In genomic region chr15:48283361-48284157, GRCh38 we compare ENCODE assay signal across 19 cellular contexts. TPM values are rescaled to one million over a fixed set of nuclear protein-coding genes. Genes with fewer than 3 reads are reported as not detected.
DNase-seq lines count a peak whose midpoint lies in the region; ATAC-seq, FAIRE-seq and TF ChIP-seq lines count a peak whose summit lies in the region.
"Had no signal": no experiment of that assay in that cellular context is flagged by ENCODE, and none has a peak within 500 bp of the region (broad histone marks: within the 10 kb centered on the region; RNA-seq: fewer than 3 reads in every experiment).

No MANE protein-coding gene starts in this region.

- H3K4me1 ChIP-seq in heart left ventricle: peaks cover 0 to 22% (median 0%) of the 10 kb centered on the region in 12 donors
- no peaks in the 10 kb centered on the region for H3K4me1 ChIP-seq in right atrium auricular region
- H3K4me1 ChIP-seq in astrocyte (ENCODE audit: insufficient read depth, low read length): peaks cover 3% of the 10 kb centered on the region
- no peaks in the 10 kb centered on the region for H3K4me1 ChIP-seq in HepG2 (ENCODE audit: insufficient read depth, low read length)
- peaks cover 7% of the 10 kb centered on the region for H3K4me1 ChIP-seq in PC-3 (ENCODE audit: insufficient read depth, low read length)

- H3K4me3 ChIP-seq in heart left ventricle (no peak overlapping the region), right atrium auricular region (no peak overlapping the region), astrocyte (ENCODE audit: insufficient read depth, low read depth, low read length) (no peak overlapping the region), HepG2 (replicated peaks in 1 of 3; ENCODE audit: insufficient read depth in 1 of 3, low read depth in 2 of 3, low read length in 3 of 3) (no peak overlapping the region), PC-3 (ENCODE audit: low read length) (no peak overlapping the region)
- H3K4me3 ChIP-seq: PC-9 had no signal

- no peaks in the 10 kb centered on the region for H3K79me2 ChIP-seq in astrocyte (ENCODE audit: insufficient read depth, low read length)
- H3K79me2 ChIP-seq in HepG2 (ENCODE audit: insufficient read depth, low read length): no peaks in the 10 kb centered on the region
- no peaks in the 10 kb centered on the region for H3K79me2 ChIP-seq in PC-3 (ENCODE audit: low read length)

- no peaks in the 10 kb centered on the region for H4K20me1 ChIP-seq in astrocyte (ENCODE audit: insufficient read depth, low read length)
- no peaks in the 10 kb centered on the region for H4K20me1 ChIP-seq in HepG2 (ENCODE audit: insufficient read depth, low read length)
- H4K20me1 ChIP-seq in PC-3 (ENCODE audit: low read length): no peaks in the 10 kb centered on the region

- ATAC-seq in heart left ventricle (peak in 3 of 4 donors; percentile 62 to 86 (median 70)), HepG2 (no peak), PC-3 (no peak)
- ATAC-seq in natural killer cell treated with Interleukin-12 subunit alpha and Interleukin-12 subunit beta and Interleukin-15 and Interleukin-18, amount 100 ng/mL, for 72 hours: no peak

- H3K4me1 Mint-ChIP-seq in astrocyte (ENCODE audit: low read depth, unreplicated experiment): peaks cover 2% of the 10 kb centered on the region
- peaks cover 0 to 6% of the 10 kb centered on the region in 2 donors for H3K4me1 Mint-ChIP-seq in natural killer cell treated with Interleukin-12 subunit alpha and Interleukin-12 subunit beta and Interleukin-15 and Interleukin-18, amount 100 ng/mL, for 72 hours (ENCODE audit: low read depth in 2 of 2)

- CTCF ChIA-PET in HepG2 (lab: Yijun Ruan, JAX; ENCODE audit: low intra/inter-chr PET ratio, low total read pairs): no interaction called here
- CTCF ChIA-PET in PC-3 (lab: Charles Lee): no interaction called here

- DNase-seq in heart left ventricle: no peak
- no peak for DNase-seq in right atrium auricular region (ENCODE audit: low spot score)
- DNase-seq in astrocyte (ENCODE audit: low read depth): peak; percentile 27
- peak; percentile 33 for DNase-seq in HepG2 (ENCODE audit: low spot score)
- DNase-seq in urothelium cell line (ENCODE audit: low spot score): no peak
- no peak for DNase-seq in activated CD4-positive, alpha-beta T cell treated with anti-CD3 and anti-CD28 coated beads for 1 hour
- no peak for DNase-seq in PC-3
- no peak for DNase-seq in natural killer cell treated with Interleukin-12 subunit alpha and Interleukin-12 subunit beta and Interleukin-15 and Interleukin-18, amount 100 ng/mL, for 72 hours (ENCODE audit: low spot score)
- DNase-seq: activated CD4-positive, alpha-beta T cell treated with anti-CD3 and anti-CD28 coated beads for 48 hours; activated effector memory CD4-positive, alpha-beta T cell treated with Interleukin-2 at 50 U/mL for 16 hours; amniotic stem cell; CD4-positive, alpha-beta memory T cell; DND-41; hypothalamus; NCI-H1436; PC-9; SK-N-SH had no signal

- TF ChIP-seq RAD21 in HepG2 (CRISPR knock-in tag; IDR thresholded peaks at IDR 0.05): no peak

- TF ChIP-seq CTCF in heart left ventricle (IDR thresholded peaks at IDR 0.05): no peak
- no peak for TF ChIP-seq CTCF in right atrium auricular region (IDR thresholded peaks at IDR 0.05)
- no peak for TF ChIP-seq CTCF in astrocyte (IDR thresholded peaks at IDR 0.05; ENCODE audit: insufficient read depth, low read depth, low read length)
- no peak for TF ChIP-seq CTCF in HepG2 (CRISPR knock-in tag; IDR thresholded peaks at IDR 0.05)
- TF ChIP-seq CTCF in PC-3 (conservative IDR thresholded peaks at IDR 0.05; ENCODE audit: low read depth, low read length): no peak

- no peaks in the 10 kb centered on the region for H3K27me3 Mint-ChIP-seq in astrocyte (ENCODE audit: low read depth, unreplicated experiment)
- peaks cover 13 to 19% of the 10 kb centered on the region in 2 donors for H3K27me3 Mint-ChIP-seq in natural killer cell treated with Interleukin-12 subunit alpha and Interleukin-12 subunit beta and Interleukin-15 and Interleukin-18, amount 100 ng/mL, for 72 hours
- H3K27me3 Mint-ChIP-seq: stimulated activated naive CD8-positive, alpha-beta T cell treated with anti-CD3 and anti-CD28 coated beads, Interleukin-15, Interleukin-2, amounts not matched to agents 100 ng/mL and 50 ng/mL, for 24 hours had no signal

- BruUV-seq in HepG2 (replicated peaks; lab: Mats Ljungman, UMichigan): no TSS peak
- BruUV-seq in PC-3 (replicated peaks; lab: Mats Ljungman, UMichigan): no TSS peak

- no peaks in the 10 kb centered on the region for H3K36me3 ChIP-seq in heart left ventricle
- no peaks in the 10 kb centered on the region for H3K36me3 ChIP-seq in right atrium auricular region
- H3K36me3 ChIP-seq in astrocyte (ENCODE audit: insufficient read depth, low read length): no peaks in the 10 kb centered on the region
- no peaks in the 10 kb centered on the region for H3K36me3 ChIP-seq in HepG2 (replicated peaks in 1 of 2; ENCODE audit: control insufficient read depth in 1 of 2, insufficient read depth in 2 of 2, low read length in 2 of 2)
- no peaks in the 10 kb centered on the region for H3K36me3 ChIP-seq in PC-3 (ENCODE audit: low read depth, low read length)

- POLR2A ChIA-PET in HepG2 (lab: Yijun Ruan, JAX): no interaction called here
- POLR2A ChIA-PET in PC-3 (lab: Charles Lee; ENCODE audit: unreplicated experiment): no interaction called here

- H3F3A ChIP-seq in PC-3 (ENCODE audit: low read length, unreplicated experiment): no peaks in the 10 kb centered on the region

- H3K27me3 ChIP-seq in heart left ventricle (peaks cover 0 to 3% (median 0%) of the 10 kb centered on the region in 9 donors), right atrium auricular region (no peaks in the 10 kb centered on the region), astrocyte (ENCODE audit: insufficient read depth, low read length) (no peaks in the 10 kb centered on the region), HepG2 (ENCODE audit: control insufficient read depth in 1 of 2, insufficient read depth in 2 of 2, low read length in 2 of 2) (no peaks in the 10 kb centered on the region), PC-3 (ENCODE audit: low read length) (peaks cover 6% of the 10 kb centered on the region; the same call in 1 of the 2 replicates)

- no peak for TF ChIP-seq EP300 in HepG2 (IDR thresholded peaks at IDR 0.05; ENCODE audit: low read depth in 2 of 2, low read length in 2 of 2)
- no peak for TF ChIP-seq EP300 in HepG2 (CRISPR knock-in tag; IDR thresholded peaks at IDR 0.05; ENCODE audit: borderline replicate concordance)

- H3K9me3 ChIP-seq in heart left ventricle (no peaks in the 10 kb centered on the region), right atrium auricular region (no peaks in the 10 kb centered on the region), astrocyte (ENCODE audit: insufficient read depth, low read depth, low read length) (no peaks in the 10 kb centered on the region), HepG2 (ENCODE audit: low read length) (no peaks in the 10 kb centered on the region), PC-3 (ENCODE audit: low read length) (no peaks in the 10 kb centered on the region)
- H3K9me3 ChIP-seq: SK-N-SH had no signal

- H3K4me3 Mint-ChIP-seq in astrocyte (ENCODE audit: unreplicated experiment): no peak overlapping the region
- H3K4me3 Mint-ChIP-seq in natural killer cell treated with Interleukin-12 subunit alpha and Interleukin-12 subunit beta and Interleukin-15 and Interleukin-18, amount 100 ng/mL, for 72 hours: no peak overlapping the region
- H3K4me3 Mint-ChIP-seq: CD4-positive, alpha-beta memory T cell; stimulated activated naive CD8-positive, alpha-beta T cell treated with anti-CD3 and anti-CD28 coated beads, Interleukin-15, Interleukin-2, amounts not matched to agents 100 ng/mL and 50 ng/mL, for 24 hours had no signal

- H3K9ac ChIP-seq in astrocyte (ENCODE audit: low read length) (no peak overlapping the region), HepG2 (ENCODE audit: insufficient read depth, low read depth, low read length) (no peak overlapping the region), PC-3 (ENCODE audit: low read length) (no peak overlapping the region)
- H3K9ac ChIP-seq: SK-N-SH had no signal

- H3K9me2 ChIP-seq in PC-3 (replicated peaks; ENCODE audit: low read length): no peaks in the 10 kb centered on the region
- H3K9me2 ChIP-seq: SK-N-SH had no signal

- H2AFZ ChIP-seq in astrocyte (ENCODE audit: low read depth, low read length) (no peak overlapping the region), HepG2 (ENCODE audit: low read length) (no peak overlapping the region), PC-3 (ENCODE audit: low read length) (no peak overlapping the region)
- H2AFZ ChIP-seq: PC-9 had no signal

- in situ Hi-C loops in HepG2 (cut with HindIII; ENCODE audit: extremely low pct_ligation_motif_present, low pct_unique_long_range_greater_than_20kb): loop anchor here (10.0 to 25.0 kb wide), 2 partner anchors 169 to 1096 kb away; no protein-coding TSS in a partner anchor

- no peaks in the 10 kb centered on the region for H3K9me3 Mint-ChIP-seq in astrocyte (ENCODE audit: unreplicated experiment)
- H3K9me3 Mint-ChIP-seq in natural killer cell treated with Interleukin-12 subunit alpha and Interleukin-12 subunit beta and Interleukin-15 and Interleukin-18, amount 100 ng/mL, for 72 hours: no peaks in the 10 kb centered on the region
- H3K9me3 Mint-ChIP-seq: stimulated activated naive CD8-positive, alpha-beta T cell treated with anti-CD3 and anti-CD28 coated beads, Interleukin-15, Interleukin-2, amounts not matched to agents 100 ng/mL and 50 ng/mL, for 24 hours had no signal

- FAIRE-seq in astrocyte (lab: Jason Lieb, UNC) (no peak), HepG2 (lab: Jason Lieb, UNC) (no peak), urothelium cell line (lab: Jason Lieb, UNC) (no peak)
- FAIRE-seq: keratinocyte had no signal

- intact Hi-C loops in heart left ventricle (cut with DNase I) (loop anchor here in 8 of 10 donors (2.0 to 10.0 kb wide), 7 partner anchors 169 to 1089 kb away; no protein-coding TSS in a partner anchor), HepG2 (cut with micrococcal nuclease; ENCODE audit: unreplicated experiment) (no loop called here), PC-3 (cut with micrococcal nuclease) (no loop called here)

- 42 to 49% (median 42%) methylated on average over 6 of the region's 6 CpGs for WGBS in heart left ventricle, 4 donors
- WGBS in HepG2 (ENCODE audit: low lambda C conversion rate): 12% methylated on average over 6 of the region's 6 CpGs

- TF ChIP-seq POLR2A in heart left ventricle (IDR thresholded peaks at IDR 0.05): no peak
- no peak for TF ChIP-seq POLR2A in HepG2 (IDR thresholded peaks at IDR 0.05; ENCODE audit: insufficient read depth in 1 of 2, low read depth in 2 of 2, low read length in 2 of 2)

- H3K27ac Mint-ChIP-seq in astrocyte (ENCODE audit: unreplicated experiment): no peak overlapping the region
- no peak overlapping the region for H3K27ac Mint-ChIP-seq in natural killer cell treated with Interleukin-12 subunit alpha and Interleukin-12 subunit beta and Interleukin-15 and Interleukin-18, amount 100 ng/mL, for 72 hours
- H3K27ac Mint-ChIP-seq: stimulated activated naive CD8-positive, alpha-beta T cell treated with anti-CD3 and anti-CD28 coated beads, Interleukin-15, Interleukin-2, amounts not matched to agents 100 ng/mL and 50 ng/mL, for 24 hours had no signal

- H3K27ac ChIP-seq in heart left ventricle: no peak overlapping the region
- peak overlapping the region in 1 of 2 donors; percentile 1 for H3K27ac ChIP-seq in right atrium auricular region
- H3K27ac ChIP-seq in astrocyte (ENCODE audit: low read depth, low read length): no peak overlapping the region
- no peak overlapping the region for H3K27ac ChIP-seq in HepG2 (ENCODE audit: extremely low read length, insufficient read depth, low read length)
- H3K27ac ChIP-seq in PC-3 (ENCODE audit: low read length): no peak overlapping the region
- H3K27ac ChIP-seq: PC-9 had no signal

- H3K36me3 Mint-ChIP-seq in astrocyte (ENCODE audit: low read depth, unreplicated experiment): no peaks in the 10 kb centered on the region
- H3K36me3 Mint-ChIP-seq in natural killer cell treated with Interleukin-12 subunit alpha and Interleukin-12 subunit beta and Interleukin-15 and Interleukin-18, amount 100 ng/mL, for 72 hours: no peaks in the 10 kb centered on the region
- H3K36me3 Mint-ChIP-seq: CD4-positive, alpha-beta memory T cell had no signal

- H3K4me2 ChIP-seq in astrocyte (ENCODE audit: low read length) (no peak overlapping the region), HepG2 (ENCODE audit: low read depth, low read length) (no peak overlapping the region), PC-3 (ENCODE audit: low read length) (no peak overlapping the region)
- H3K4me2 ChIP-seq: PC-9, SK-N-SH had no signal

RNA-seq across cellular contexts. Expression of gene DUT, which starts 47.7 kb away (rescaled TPM):
- total RNA-seq in heart left ventricle (10 to 100 TPM; 50.9 to 79.9 (median 62.6) TPM), right atrium auricular region (100 to 1,000 TPM in 1 of 2 donors, 10 to 100 TPM in 1; 64.5 to 109 TPM), astrocyte (41.4 and 45.8 TPM in 2 replicates), HepG2 (2016; rRNA removed; fragmentation: Illumina TruSeq; extraction: Trizol) (131 and 133 TPM in 2 replicates), PC-3 (2014; rRNA removed) (76.9 and 85.2 TPM in 2 replicates)
- polyA plus RNA-seq in heart left ventricle (10 to 100 TPM; 44.0 to 45.4 TPM), HepG2 (2011; rRNA removed) (27.8 and 36.7 TPM in 2 replicates)
- total RNA-seq in HepG2 (2016; cell fraction: cytosol; rRNA removed; fragmentation: Illumina TruSeq; extraction: Trizol; ENCODE audit: low read depth): 31.3 and 34.5 TPM in 2 replicates
- total RNA-seq in HepG2 (2016; cell fraction: insoluble cytoplasmic fraction; rRNA removed; fragmentation: Illumina TruSeq; extraction: Trizol): 126 and 131 TPM in 2 replicates
- total RNA-seq in HepG2 (2016; cell fraction: membrane; rRNA removed; fragmentation: Illumina TruSeq; extraction: Trizol): 44.9 and 49.3 TPM in 2 replicates
- 51.1 and 57.3 TPM in 2 replicates for total RNA-seq in HepG2 (2016; cell fraction: nucleus; rRNA removed; fragmentation: Illumina TruSeq; extraction: Trizol)
- polyA plus RNA-seq in HepG2 (2011; cell fraction: cytosol; rRNA removed): 24.2 and 29.8 TPM in 2 replicates
- 27.8 and 32.2 TPM in 2 replicates for polyA plus RNA-seq in HepG2 (2011; cell fraction: nucleus; rRNA removed)
- 29.9 and 67.3 TPM in 2 replicates for polyA plus RNA-seq in HepG2 (2012)
- polyA plus RNA-seq in HepG2 (2016; cell fraction: cytosol; fragmentation: Illumina TruSeq; extraction: Trizol; ENCODE audit: low read depth): 35.0 and 42.7 TPM in 2 replicates
- 145 and 152 TPM in 2 replicates for polyA plus RNA-seq in HepG2 (2016; cell fraction: insoluble cytoplasmic fraction; fragmentation: Illumina TruSeq; extraction: Trizol; ENCODE audit: low read depth)
- polyA plus RNA-seq in HepG2 (2016; cell fraction: membrane; fragmentation: Illumina TruSeq; extraction: Trizol; ENCODE audit: low read depth): 45.2 and 48.1 TPM in 2 replicates
- polyA plus RNA-seq in HepG2 (2016; cell fraction: nucleus; fragmentation: Illumina TruSeq; extraction: Trizol; ENCODE audit: insufficient read depth, low read depth): 104 and 112 TPM in 2 replicates
- 4.1 and 20.6 TPM in 2 replicates for polyA minus RNA-seq in HepG2 (2011; rRNA and poly(A)+ RNA removed; ENCODE audit: low replicate concordance)
- polyA minus RNA-seq in HepG2 (2011; cell fraction: cytosol; rRNA and poly(A)+ RNA removed): 19.6 and 24.6 TPM in 2 replicates
- polyA minus RNA-seq in HepG2 (2011; cell fraction: nucleus; rRNA and poly(A)+ RNA removed): 13.9 and 16.2 TPM in 2 replicates
- total RNA-seq in natural killer cell treated with Interleukin-12 subunit alpha and Interleukin-12 subunit beta and Interleukin-15 and Interleukin-18, amount 100 ng/mL, for 72 hours: 100 to 1,000 TPM; 126 to 258 TPM

Comparison
In these comparisons a context has a peak if more than half of its experiments do, and no peak if none do; other contexts are left out.
1. ATAC-seq: peak in heart left ventricle (3 of 4); none in HepG2 (single experiment), PC-3 (single experiment) and natural killer cell treated with Interleukin-12 subunit alpha and Interleukin-12 subunit beta and Interleukin-15 and Interleukin-18, amount 100 ng/mL, for 72 hours (0 of 2).
2. DNase-seq: peak in astrocyte (single experiment) and HepG2 (single experiment); none in heart left ventricle (0 of 5), right atrium auricular region (single experiment), urothelium cell line (single experiment), activated CD4-positive, alpha-beta T cell treated with anti-CD3 and anti-CD28 coated beads for 1 hour (single experiment), PC-3 (single experiment) and natural killer cell treated with Interleukin-12 subunit alpha and Interleukin-12 subunit beta and Interleukin-15 and Interleukin-18, amount 100 ng/mL, for 72 hours (single experiment).
3. intact Hi-C loops: an anchor here in heart left ventricle (2.0 to 10.0 kb wide); none called in HepG2 and PC-3.